In genomic region chr15:100597862-100598261, GRCh38 we compare ENCODE assay signal across 19 cellular contexts. TPM values are rescaled to one million over a fixed set of nuclear protein-coding genes. Genes with fewer than 3 reads are reported as not detected.
DNase-seq lines count a peak whose midpoint lies in the region; ATAC-seq and TF ChIP-seq lines count a peak whose summit lies in the region.
"Had no signal": no experiment of that assay in that cellular context is flagged by ENCODE, and none has a peak within 500 bp of the region (broad histone marks: within the 10 kb centered on the region; RNA-seq: fewer than 3 reads in every experiment).

No MANE protein-coding gene starts in this region.

- no peaks in the 10 kb centered on the region for H3K27me3 Mint-ChIP-seq in activated CD4-positive, alpha-beta T cell treated with anti-CD3 and anti-CD28 coated beads for 36 hours
- H3K27me3 Mint-ChIP-seq in MCF 10A (ENCODE audit: insufficient read depth, unreplicated experiment): no peaks in the 10 kb centered on the region
- H3K27me3 Mint-ChIP-seq in natural killer cell treated with Interleukin-12 subunit alpha and Interleukin-12 subunit beta and Interleukin-15 and Interleukin-18, amount 100 ng/mL, for 72 hours: no peaks in the 10 kb centered on the region

- intact Hi-C loops in activated CD4-positive, alpha-beta T cell treated with anti-CD3 and anti-CD28 coated beads for 36 hours (cut with DNase I, micrococcal nuclease): loop anchor here (1.0 to 10.0 kb wide), 11 partner anchors 247 to 1951 kb away; partner anchors contain the start of genes TM2D3 (in 2 of the 2), IGF1R (in 1 of the 2) and LYSMD4 (in 1 of the 2)
- intact Hi-C loops in MCF 10A (cut with micrococcal nuclease): no loop called here
- intact Hi-C loops in heart left ventricle (cut with DNase I): loop anchor here in 1 of 10 donors (10.0 kb wide), 1 partner anchor 663 kb away; no protein-coding TSS in a partner anchor

- TF ChIP-seq POLR2A in heart left ventricle (IDR thresholded peaks at IDR 0.05): no peak

- H3K36me3 ChIP-seq in KOPT-K1 (ENCODE audit: insufficient read depth, low read length) (no peaks in the 10 kb centered on the region; the same call in 1 of the 2 replicates), heart left ventricle (no peaks in the 10 kb centered on the region)
- H3K36me3 ChIP-seq: HAP-1, right atrium auricular region, upper lobe of left lung had no signal

- H3K4me3 Mint-ChIP-seq in activated CD4-positive, alpha-beta T cell treated with anti-CD3 and anti-CD28 coated beads for 36 hours: peak overlapping the region; percentile 74
- peak overlapping the region; percentile 30 for H3K4me3 Mint-ChIP-seq in MCF 10A (ENCODE audit: unreplicated experiment)
- peak overlapping the region; percentile 81 for H3K4me3 Mint-ChIP-seq in natural killer cell treated with Interleukin-12 subunit alpha and Interleukin-12 subunit beta and Interleukin-15 and Interleukin-18, amount 100 ng/mL, for 72 hours

- peaks cover 2% of the 10 kb centered on the region for H3K9me3 Mint-ChIP-seq in activated CD4-positive, alpha-beta T cell treated with anti-CD3 and anti-CD28 coated beads for 36 hours (ENCODE audit: low read depth)
- H3K9me3 Mint-ChIP-seq in MCF 10A (ENCODE audit: unreplicated experiment): no peaks in the 10 kb centered on the region
- no peaks in the 10 kb centered on the region for H3K9me3 Mint-ChIP-seq in natural killer cell treated with Interleukin-12 subunit alpha and Interleukin-12 subunit beta and Interleukin-15 and Interleukin-18, amount 100 ng/mL, for 72 hours

- no peak for ATAC-seq in activated CD4-positive, alpha-beta T cell treated with anti-CD3 and anti-CD28 coated beads for 36 hours
- no peak for ATAC-seq in natural killer cell treated with Interleukin-12 subunit alpha and Interleukin-12 subunit beta and Interleukin-15 and Interleukin-18, amount 100 ng/mL, for 72 hours
- ATAC-seq in HG03196 (IDR thresholded peaks at IDR 0.05; ENCODE audit: unreplicated experiment) (no peak), heart left ventricle (no peak)

- no peak overlapping the region for H3K4me3 ChIP-seq in heart left ventricle
- H3K4me3 ChIP-seq: HAP-1, right atrium auricular region, upper lobe of left lung had no signal

- H3K36me3 Mint-ChIP-seq in activated CD4-positive, alpha-beta T cell treated with anti-CD3 and anti-CD28 coated beads for 36 hours (ENCODE audit: low read depth): peaks cover 38% of the 10 kb centered on the region
- no peaks in the 10 kb centered on the region for H3K36me3 Mint-ChIP-seq in MCF 10A (ENCODE audit: insufficient read depth, unreplicated experiment)
- H3K36me3 Mint-ChIP-seq in natural killer cell treated with Interleukin-12 subunit alpha and Interleukin-12 subunit beta and Interleukin-15 and Interleukin-18, amount 100 ng/mL, for 72 hours: peaks cover 6% of the 10 kb centered on the region

- POLR2A ChIA-PET in activated CD4-positive, alpha-beta T cell treated with anti-CD3 and anti-CD28 coated beads for 36 hours (lab: Charles Lee): interaction anchor here (0.6 kb wide), 1 partner anchor 324 kb away, joined by 3 read pairs; no protein-coding TSS in a partner anchor
- POLR2A ChIA-PET in MCF 10A (lab: Yijun Ruan, JAX): interaction anchor here (0.5 to 1.2 kb wide), 4 partner anchors 9 to 499 kb away, joined by 3 to 4 read pairs (median 3); no protein-coding TSS in a partner anchor

- CTCF ChIA-PET in activated CD4-positive, alpha-beta T cell treated with anti-CD3 and anti-CD28 coated beads for 36 hours (lab: Charles Lee): interaction anchor here (1.1 to 3.2 kb wide), 3 partner anchors 10 to 409 kb away, joined by 3 to 14 read pairs (median 8); no protein-coding TSS in a partner anchor
- CTCF ChIA-PET in MCF 10A (lab: Yijun Ruan, JAX): interaction anchor here (1.3 to 1.6 kb wide), 2 partner anchors 25 to 29 kb away, joined by 3 to 5 read pairs; no protein-coding TSS in a partner anchor

- H3K9me3 ChIP-seq in KOPT-K1 (ENCODE audit: insufficient read depth, low read length, poor library complexity, severe bottlenecking) (no peaks in the 10 kb centered on the region), heart left ventricle (no peaks in the 10 kb centered on the region)
- H3K9me3 ChIP-seq: HAP-1, right atrium auricular region, upper lobe of left lung had no signal

- H3K27ac ChIP-seq in KOPT-K1 (ENCODE audit: low read depth, low read length, poor library complexity, severe bottlenecking) (peak overlapping the region; percentile 81), heart left ventricle (peak overlapping the region in 1 of 12 donors; percentile 80)
- H3K27ac ChIP-seq: 22Rv1, right atrium auricular region had no signal

- H3K4me1 Mint-ChIP-seq in activated CD4-positive, alpha-beta T cell treated with anti-CD3 and anti-CD28 coated beads for 36 hours: peaks cover 63% of the 10 kb centered on the region
- peaks cover 22% of the 10 kb centered on the region for H3K4me1 Mint-ChIP-seq in MCF 10A (ENCODE audit: insufficient read depth, unreplicated experiment)
- peaks cover 35 to 38% of the 10 kb centered on the region in 2 donors for H3K4me1 Mint-ChIP-seq in natural killer cell treated with Interleukin-12 subunit alpha and Interleukin-12 subunit beta and Interleukin-15 and Interleukin-18, amount 100 ng/mL, for 72 hours (ENCODE audit: low read depth in 2 of 2)

- no peak for DNase-seq in activated CD4-positive, alpha-beta T cell treated with anti-CD3 and anti-CD28 coated beads for 36 hours
- no peak for DNase-seq in activated CD4-positive, alpha-beta T cell treated with anti-CD3 and anti-CD28 coated beads, Interleukin-2, amount 50 U/mL, for 1 hour
- DNase-seq in MCF 10A (ENCODE audit: unreplicated experiment): no peak
- no peak for DNase-seq in natural killer cell treated with Interleukin-12 subunit alpha and Interleukin-12 subunit beta and Interleukin-15 and Interleukin-18, amount 100 ng/mL, for 72 hours (ENCODE audit: low spot score)
- DNase-seq in GM20000 (ENCODE audit: low spot score): no peak
- DNase-seq in heart left ventricle: no peak
- DNase-seq: activated CD4-positive, alpha-beta T cell treated with anti-CD3 and anti-CD28 coated beads for 48 hours; anterior cingulate cortex; effector CD8-positive, alpha-beta T cell; head of caudate nucleus; NCI-H1417; NCI-H524; stimulated activated CD4-positive, alpha-beta T cell treated with anti-CD3 and anti-CD28 coated beads, Interleukin-15, amount 100 ng/mL, for 24 hours; upper lobe of left lung had no signal

- BruUV-seq in MCF 10A (replicated peaks; lab: Mats Ljungman, UMichigan): no TSS peak

- no peaks in the 10 kb centered on the region for H3K27me3 ChIP-seq in heart left ventricle
- H3K27me3 ChIP-seq: right atrium auricular region, upper lobe of left lung had no signal

- WGBS in heart left ventricle, 4 donors: 89 to 94% (median 93%) methylated on average over 3 of the region's 3 CpGs

- peak overlapping the region; percentile 98 for H3K27ac Mint-ChIP-seq in activated CD4-positive, alpha-beta T cell treated with anti-CD3 and anti-CD28 coated beads for 36 hours
- peak overlapping the region; percentile 87 for H3K27ac Mint-ChIP-seq in MCF 10A (ENCODE audit: low read depth, unreplicated experiment)
- H3K27ac Mint-ChIP-seq in natural killer cell treated with Interleukin-12 subunit alpha and Interleukin-12 subunit beta and Interleukin-15 and Interleukin-18, amount 100 ng/mL, for 72 hours: peak overlapping the region in 1 of 2 donors; percentile 83

- H3K4me1 ChIP-seq in heart left ventricle: peaks cover 4 to 52% (median 15%) of the 10 kb centered on the region in 12 donors
- H3K4me1 ChIP-seq: HAP-1 had no signal

- no peak for TF ChIP-seq CTCF in MCF 10A (IDR thresholded peaks at IDR 0.05; ENCODE audit: unreplicated experiment)
- TF ChIP-seq CTCF in GM20000 (IDR thresholded peaks at IDR 0.05; ENCODE audit: extremely low read depth, missing control alignments): no peak
- TF ChIP-seq CTCF in heart left ventricle (IDR thresholded peaks at IDR 0.05): no peak

RNA-seq across cellular contexts. Expression of gene LINS1, which starts 4.1 kb away (rescaled TPM):
- total RNA-seq in activated CD4-positive, alpha-beta T cell treated with anti-CD3 and anti-CD28 coated beads for 36 hours: 10 to 100 TPM; 41.7 to 43.8 TPM
- total RNA-seq in MCF 10A (2022): 13.9 and 15.1 TPM in 2 replicates
- 10 to 100 TPM; 27.7 to 40.5 TPM for total RNA-seq in natural killer cell treated with Interleukin-12 subunit alpha and Interleukin-12 subunit beta and Interleukin-15 and Interleukin-18, amount 100 ng/mL, for 72 hours
- total RNA-seq in heart left ventricle: 10 to 100 TPM in 2 of 9 donors, 1 to 10 TPM in 7; 6.1 to 11.8 (median 9.1) TPM
- 1 to 10 TPM; 3.1 to 7.0 TPM for polyA plus RNA-seq in heart left ventricle

RNA-seq across cellular contexts. Expression of gene ASB7, which starts 4.5 kb away (rescaled TPM):
- total RNA-seq in activated CD4-positive, alpha-beta T cell treated with anti-CD3 and anti-CD28 coated beads for 36 hours: 10 to 100 TPM; 16.6 to 19.5 TPM
- 14.3 and 19.2 TPM in 2 replicates for total RNA-seq in MCF 10A (2022)
- 10 to 100 TPM; 18.9 to 19.2 TPM for total RNA-seq in natural killer cell treated with Interleukin-12 subunit alpha and Interleukin-12 subunit beta and Interleukin-15 and Interleukin-18, amount 100 ng/mL, for 72 hours
- 1 to 10 TPM; 4.9 to 6.9 (median 6.6) TPM for total RNA-seq in heart left ventricle
- polyA plus RNA-seq in heart left ventricle: 1 to 10 TPM; 2.3 to 5.4 TPM

Comparison
In these comparisons a context has a peak if more than half of its experiments do, and no peak if none do; other contexts are left out.
1. H3K4me3 Mint-ChIP-seq: peak in every context shown above with its lines; median percentile 81 in natural killer cell treated with Interleukin-12 subunit alpha and Interleukin-12 subunit beta and Interleukin-15 and Interleukin-18, amount 100 ng/mL, for 72 hours; 74 in activated CD4-positive, alpha-beta T cell treated with anti-CD3 and anti-CD28 coated beads for 36 hours; 30 in MCF 10A.